Comparison of ENCODE assay signal across 20 cellular contexts in the genomic region with DNA sequence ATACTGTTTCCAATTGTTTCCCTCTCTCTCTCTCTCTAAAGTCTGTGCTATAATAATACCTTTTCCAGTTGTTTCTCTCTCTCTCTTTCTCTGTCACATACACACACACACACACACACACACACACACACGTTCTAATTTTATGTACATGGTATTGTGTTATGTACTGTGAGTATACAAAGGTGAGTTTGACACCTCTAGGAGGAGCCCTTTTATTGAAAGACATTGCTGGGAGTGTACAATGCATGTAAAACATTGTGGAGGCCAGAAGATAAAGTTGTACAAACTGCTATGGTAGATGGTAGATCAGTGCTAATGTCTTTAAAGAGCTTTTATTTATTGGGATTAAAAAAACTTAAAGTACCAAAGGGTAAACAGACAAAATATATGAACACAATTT. TPM values are rescaled to one million over a fixed set of nuclear protein-coding genes. Genes with fewer than 3 reads are reported as not detected.
DNase-seq lines count a peak whose midpoint lies in the region; ATAC-seq and TF ChIP-seq lines count a peak whose summit lies in the region.
"Had no signal": no experiment of that assay in that cellular context is flagged by ENCODE, and none has a peak within 500 bp of the region (broad histone marks: within the 10 kb centered on the region; RNA-seq: fewer than 3 reads in every experiment).

No MANE protein-coding gene starts in this region.

- H3K4me3 ChIP-seq in DND-41 (ENCODE audit: low read depth in 1 of 2, low read length in 2 of 2) (no peak overlapping the region), KMS-11 (IDR thresholded peaks at IDR 0.05; ENCODE audit: insufficient read depth, low read depth, low read length) (no peak overlapping the region), tibial artery (no peak overlapping the region), left ventricle myocardium inferior (no peak overlapping the region)
- H3K4me3 ChIP-seq: BLaER1, psoas muscle, spleen, testis had no signal

- H3K4me1 ChIP-seq in DND-41 (ENCODE audit: insufficient read depth, low read length) (no peaks in the 10 kb centered on the region), KMS-11 (ENCODE audit: low read depth, poor library complexity, severe bottlenecking) (no peaks in the 10 kb centered on the region), tibial artery (no peaks in the 10 kb centered on the region), left ventricle myocardium inferior (no peaks in the 10 kb centered on the region)
- H3K4me1 ChIP-seq: BLaER1, psoas muscle, spleen, testis had no signal

- intact Hi-C loops in tibial artery (cut with DNase I; ENCODE audit: low total_unique reads) (no loop called here), left ventricle myocardium inferior (cut with micrococcal nuclease) (no loop called here)

- H3K27ac ChIP-seq in DND-41 (ENCODE audit: low read length) (no peak overlapping the region), KMS-11 (no peak overlapping the region), tibial artery (no peak overlapping the region), left ventricle myocardium inferior (replicated peaks) (no peak overlapping the region)
- H3K27ac ChIP-seq: BLaER1, psoas muscle, spleen, testis had no signal

- H3K9me3 ChIP-seq in DND-41 (ENCODE audit: insufficient read depth, low read length, severe bottlenecking) (no peaks in the 10 kb centered on the region), tibial artery (no peaks in the 10 kb centered on the region), left ventricle myocardium inferior (replicated peaks) (no peaks in the 10 kb centered on the region)
- H3K9me3 ChIP-seq: BLaER1, psoas muscle, spleen, testis had no signal

- H3K27me3 ChIP-seq in DND-41 (ENCODE audit: insufficient read depth, low read length, poor library complexity) = no peaks in the 10 kb centered on the region
- no peaks in the 10 kb centered on the region for H3K27me3 ChIP-seq in KMS-11 (ENCODE audit: insufficient read depth, low read depth)
- no peaks in the 10 kb centered on the region for H3K27me3 ChIP-seq in tibial artery
- no peaks in the 10 kb centered on the region for H3K27me3 ChIP-seq in left ventricle myocardium inferior (ENCODE audit: low read depth)
- H3K27me3 ChIP-seq: BLaER1, spleen, testis had no signal

- H2AFZ ChIP-seq in DND-41 (ENCODE audit: low read depth, low read length) (no peak overlapping the region), KMS-11 (ENCODE audit: low read depth) (no peak overlapping the region)

- H4K20me1 ChIP-seq in DND-41 (ENCODE audit: insufficient read depth, low read length) (no peaks in the 10 kb centered on the region), KMS-11 (ENCODE audit: insufficient read depth) (no peaks in the 10 kb centered on the region)
- H4K20me1 ChIP-seq: BLaER1 had no signal

- DNase-seq in DND-41 (no peak), SW480 (ENCODE audit: low spot score) (peak; percentile 3), left kidney (ENCODE audit: low read depth, low spot score) (peak; percentile 1), tibial artery (no peak), left ventricle myocardium inferior (no peak)
- DNase-seq: activated CD4-positive, CD25-positive, alpha-beta regulatory T cell; activated CD8-positive, alpha-beta T cell treated with anti-CD3 and anti-CD28 coated beads, Interleukin-2, amount 10 ng/mL, durations not matched to agents 7 days and 5 days; activated T-cell treated with anti-CD3 and anti-CD28 coated beads, Interleukin-2, amount 50 U/mL, for 48 hours; cortex of kidney; foreskin fibroblast; KBM-7; kidney; midbrain; NCI-H1417 treated with DMSO at 0.1 percent for 48 hours; psoas muscle; spleen; testis had no signal

- H3K79me2 ChIP-seq in DND-41 (ENCODE audit: insufficient read depth, low read length) (no peaks in the 10 kb centered on the region), KMS-11 (ENCODE audit: insufficient read depth, low read depth) (no peaks in the 10 kb centered on the region)

- H3K9ac ChIP-seq in DND-41 (ENCODE audit: low read depth, low read length) (no peak overlapping the region), KMS-11 (no peak overlapping the region)
- H3K9ac ChIP-seq: BLaER1 had no signal

- H3K36me3 ChIP-seq in DND-41 (ENCODE audit: insufficient read depth, low read length) = peaks cover 30% of the 10 kb centered on the region
- H3K36me3 ChIP-seq in KMS-11 (ENCODE audit: insufficient read depth) = no peaks in the 10 kb centered on the region
- H3K36me3 ChIP-seq in tibial artery = peaks cover 33 to 59% (median 54%) of the 10 kb centered on the region in 3 donors
- peaks cover 73% of the 10 kb centered on the region for H3K36me3 ChIP-seq in left ventricle myocardium inferior

- ATAC-seq in DND-41 (ENCODE audit: insufficient read depth, low read depth) (peak; percentile 53; the same call in 1 of the 3 replicates), GM21737 (IDR thresholded peaks at IDR 0.05; ENCODE audit: unreplicated experiment) (no peak)
- ATAC-seq: activated CD8-positive, alpha-beta T cell treated with anti-CD3 and anti-CD28 coated beads, Interleukin-2, amount 10 ng/mL, durations not matched to agents 7 days and 5 days; psoas muscle had no signal

- peak; percentile 18 for TF ChIP-seq CTCF in DND-41 (IDR thresholded peaks at IDR 0.05; ENCODE audit: borderline replicate concordance, extremely low read depth, low read length, poor library complexity, severe bottlenecking)
- TF ChIP-seq CTCF in KMS-11 (conservative IDR thresholded peaks at IDR 0.05; ENCODE audit: low read depth, low read length) = peak; percentile 23; the same call in 1 of the 2 replicates
- TF ChIP-seq CTCF in tibial artery (IDR thresholded peaks at IDR 0.05) = no peak
- no peak for TF ChIP-seq CTCF in left ventricle myocardium inferior (IDR thresholded peaks at IDR 0.05; ENCODE audit: borderline replicate concordance)

- no peak overlapping the region for H3K4me2 ChIP-seq in DND-41 (ENCODE audit: insufficient read depth, low read length)
- H3K4me2 ChIP-seq in KMS-11 = no peak overlapping the region
- H3K4me2 ChIP-seq: BLaER1 had no signal

RNA-seq across cellular contexts. Expression of a gene that starts 53.6 kb away (rescaled TPM):
- total RNA-seq in left ventricle myocardium inferior = 32.2 TPM

Comparison
In these comparisons a context has a peak if more than half of its experiments do, and no peak if none do; other contexts are left out.
1. DNase-seq: peak in SW480 (single experiment) and left kidney (single experiment); none in DND-41 (single experiment), tibial artery (0 of 2) and left ventricle myocardium inferior (single experiment).
2. CTCF ChIP-seq: peak in DND-41 (single experiment) and KMS-11 (single experiment); none in tibial artery (0 of 2) and left ventricle myocardium inferior (single experiment).